14 cellular contexts compared by ENCODE assay signal in genomic region chr7:100680589-100681271, GRCh38. TPM values are rescaled to one million over a fixed set of nuclear protein-coding genes. Genes with fewer than 3 reads are reported as not detected.
DNase-seq lines count a peak whose midpoint lies in the region; ATAC-seq and TF ChIP-seq lines count a peak whose summit lies in the region.
"Had no signal": no experiment of that assay in that cellular context is flagged by ENCODE, and none has a peak within 500 bp of the region (broad histone marks: within the 10 kb centered on the region; RNA-seq: fewer than 3 reads in every experiment).

No MANE protein-coding gene starts in this region.

- H3K27me3 ChIP-seq in SK-N-SH (ENCODE audit: insufficient read depth) (no peaks in the 10 kb centered on the region), Panc1 (ENCODE audit: control insufficient read depth, insufficient read depth, low read length) (no peaks in the 10 kb centered on the region), right cardiac atrium (ENCODE audit: control insufficient read depth, insufficient read depth) (no peaks in the 10 kb centered on the region), stomach (no peaks in the 10 kb centered on the region)

- no peak overlapping the region for H2AFZ ChIP-seq in SK-N-SH (ENCODE audit: low read depth)

- intact Hi-C loops in Panc1 (cut with micrococcal nuclease; ENCODE audit: unreplicated experiment) (loop anchor here (10.0 kb wide), 1 partner anchor 46 kb away; no protein-coding TSS in a partner anchor), right cardiac atrium (cut with DNase I) (loop anchor here in 2 of 4 donors (10.0 kb wide), 4 partner anchors 76 to 216 kb away; partner anchors contain the start of genes PCOLCE (in 1 of the 2), SPACDR (in 1 of the 2) and TSC22D4 (in 1 of the 2)), stomach (cut with DNase I; ENCODE audit: low total_unique reads) (no loop called here)

- BruUV-seq in Panc1 (replicated peaks; lab: Mats Ljungman, UMichigan): TSS peak; percentile 70

- H4K20me1 ChIP-seq in SK-N-SH (ENCODE audit: insufficient read depth): peaks cover 56% of the 10 kb centered on the region

- in situ Hi-C loops in Panc1 (cut with HindIII; ENCODE audit: low pct_unique_long_range_greater_than_20kb, low sequenced_read_pairs): no loop called here

- TF ChIP-seq EP300 in SK-N-SH (IDR thresholded peaks at IDR 0.05; ENCODE audit: borderline replicate concordance in 1 of 2, low read depth in 1 of 2, low read length in 1 of 2) (no peak), stomach (IDR thresholded peaks at IDR 0.05) (no peak)

- POLR2A ChIA-PET in SK-N-SH (lab: Yijun Ruan, JAX) (interaction anchor here (0.5 to 3.5 kb wide), 8 partner anchors 10 to 192 kb away, joined by 3 to 14 read pairs (median 4); partner anchors contain the start of genes ACTL6B, GIGYF1 and MOSPD3), Panc1 (lab: Charles Lee) (interaction anchor here (0.5 to 0.7 kb wide), 2 partner anchors 27 to 211 kb away, joined by 3 to 6 read pairs; no protein-coding TSS in a partner anchor)

- peaks cover 28% of the 10 kb centered on the region for H3K79me2 ChIP-seq in SK-N-SH (ENCODE audit: insufficient read depth)

- no peak for TF ChIP-seq POLR2A in stomach (IDR thresholded peaks at IDR 0.05)

- no peak for ATAC-seq in SK-N-SH treated with all-trans-retinoic acid at 6 μM for 48 hours
- peak; percentile 35; the same call in 1 of the 2 replicates for ATAC-seq in Panc1
- ATAC-seq in right cardiac atrium: peak in 1 of 2 donors; percentile 1
- ATAC-seq in GM19035 (IDR thresholded peaks at IDR 0.05; ENCODE audit: unreplicated experiment): no peak
- no peak for ATAC-seq in GM18858 (IDR thresholded peaks at IDR 0.05; ENCODE audit: unreplicated experiment)

- H3K9me3 ChIP-seq in SK-N-SH (no peaks in the 10 kb centered on the region), Panc1 (ENCODE audit: control insufficient read depth, insufficient read depth, low read depth, low read length) (no peaks in the 10 kb centered on the region), right cardiac atrium (ENCODE audit: control insufficient read depth, low read length) (no peaks in the 10 kb centered on the region), stomach (no peaks in the 10 kb centered on the region)
- H3K9me3 ChIP-seq: A549 had no signal

- H3K36me3 ChIP-seq in SK-N-SH (replicated peaks in 1 of 2; ENCODE audit: control insufficient read depth in 1 of 2, insufficient read depth in 2 of 2, low read length in 1 of 2): peaks cover 37 to 91% of the 10 kb centered on the region in 2 experiments
- H3K36me3 ChIP-seq in Panc1 (ENCODE audit: control insufficient read depth, insufficient read depth, low read length): no peaks in the 10 kb centered on the region; the same call in 1 of the 2 replicates
- peaks cover 72 to 95% (median 92%) of the 10 kb centered on the region in 4 donors for H3K36me3 ChIP-seq in stomach

- H3K4me1 ChIP-seq in SK-N-SH (ENCODE audit: control insufficient read depth in 1 of 2, insufficient read depth in 2 of 2, low read depth in 1 of 2, low read length in 1 of 2) (peaks cover 0 to 35% of the 10 kb centered on the region in 2 experiments; a peak in 1 of 4 replicates), Panc1 (ENCODE audit: control insufficient read depth, insufficient read depth, low read length) (peaks cover 57% of the 10 kb centered on the region), right cardiac atrium (ENCODE audit: control insufficient read depth, insufficient read depth, low read length) (peaks cover 2% of the 10 kb centered on the region), stomach (peaks cover 9 to 51% (median 36%) of the 10 kb centered on the region in 4 donors)

- H3K4me2 ChIP-seq in SK-N-SH: no peak overlapping the region
- H3K4me2 ChIP-seq: A549 had no signal

- no peak overlapping the region for H3K4me3 ChIP-seq in SK-N-SH (ENCODE audit: low read depth in 2 of 2, low read length in 1 of 2)
- no peak overlapping the region for H3K4me3 ChIP-seq in Panc1 (ENCODE audit: low read depth in 2 of 2, low read length in 2 of 2)
- no peak overlapping the region for H3K4me3 ChIP-seq in right cardiac atrium (ENCODE audit: low read length)
- no peak overlapping the region for H3K4me3 ChIP-seq in stomach
- H3K4me3 ChIP-seq: A549 had no signal

- no peak overlapping the region for H3K9ac ChIP-seq in SK-N-SH

- H3K27ac ChIP-seq in SK-N-SH (ENCODE audit: low read depth in 2 of 2, low read length in 1 of 2) (peak overlapping the region; percentile 2 to 9; a peak in 1 of 4 replicates), Panc1 (ENCODE audit: low read length) (peak overlapping the region; percentile 75; the same call in 1 of the 2 replicates), right cardiac atrium (ENCODE audit: low read length) (peak overlapping the region; percentile 28), stomach (peak overlapping the region in 4 of 5 donors; percentile 49 to 75 (median 68))

- TF ChIP-seq CTCF in SK-N-SH (IDR thresholded peaks at IDR 0.05): no peak
- no peak for TF ChIP-seq CTCF in Panc1 (IDR thresholded peaks at IDR 0.05)
- TF ChIP-seq CTCF in stomach (IDR thresholded peaks at IDR 0.05): no peak

- peaks cover 61% of the 10 kb centered on the region for H3F3A ChIP-seq in SK-N-SH (replicated peaks; ENCODE audit: insufficient read depth)

- no peaks in the 10 kb centered on the region for H3K9me2 ChIP-seq in SK-N-SH

- 97% methylated on average over 8 of the region's 17 CpGs for whole genome bisulfite sequencing in SK-N-SH (ENCODE audit: low lambda C conversion rate)
- WGBS in right cardiac atrium: 79% methylated on average over 17 of the region's 17 CpGs
- 78 to 82% (median 80%) methylated on average over 17 of the region's 17 CpGs for WGBS in stomach, 5 donors

- DNase-seq in SK-N-SH (peak; percentile 50), Panc1 (ENCODE audit: low read depth, low spot score) (no peak), right cardiac atrium (peak in 2 of 3 donors; percentile 71 to 76), stomach (no peak), NCI-H748 (lab: John Stamatoyannopoulos, UW; ENCODE audit: unreplicated experiment) (no peak)
- DNase-seq: effector CD8-positive, alpha-beta T cell; HFFc6; NCI-H1092 had no signal

- TF ChIP-seq RAD21 in SK-N-SH (IDR thresholded peaks at IDR 0.05; ENCODE audit: low read length): no peak

- CTCF ChIA-PET in SK-N-SH (lab: Yijun Ruan, JAX) (interaction anchor here (0.8 to 10.5 kb wide), 11 partner anchors 12 to 198 kb away, joined by 3 to 227 read pairs (median 5); partner anchors contain the start of genes ACTL6B, FBXO24, GIGYF1 and LRCH4), Panc1 (lab: Charles Lee) (interaction anchor here (0.7 to 1.4 kb wide), 3 partner anchors 11 to 68 kb away, joined by 3 to 8 read pairs (median 5); no protein-coding TSS in a partner anchor)

TF ChIP-seq in SK-N-SH, 30 proteins besides CTCF, POLR2A, EP300 and RAD21 (continues in another document):
- TF ChIP-seq POLR2AphosphoS5 (IDR thresholded peaks at IDR 0.05; ENCODE audit: low read depth, low read length) (peak; percentile 38; the same call in 1 of the 2 replicates), RXRA (IDR thresholded peaks at IDR 0.05; ENCODE audit: borderline replicate concordance, low read depth) (no peak)

RNA-seq across cellular contexts. Expression of gene GNB2, which starts 7.2 kb away (rescaled TPM):
- 276 and 398 TPM in 2 replicates for polyA plus RNA-seq in SK-N-SH (2012; rRNA removed)
- 195 and 393 TPM in 2 replicates for polyA plus RNA-seq in SK-N-SH (2012; cell fraction: cytosol; rRNA removed)
- 231 and 304 TPM in 2 replicates for polyA plus RNA-seq in SK-N-SH (2012; cell fraction: nucleus; rRNA removed)
- total RNA-seq in Panc1 (2021; ENCODE audit: unreplicated experiment): 289 TPM
- polyA plus RNA-seq in Panc1 (2012; ENCODE audit: insufficient read length): 485 TPM
- 100 to 1,000 TPM; 128 to 160 (median 132) TPM for total RNA-seq in right cardiac atrium
- 115 TPM for polyA plus RNA-seq in right cardiac atrium
- 100 to 1,000 TPM in 3 of 5 donors, 10 to 100 TPM in 2; 52.9 to 290 (median 152) TPM for total RNA-seq in stomach
- polyA plus RNA-seq in stomach: 100 to 1,000 TPM; 147 to 219 (median 169) TPM

RNA-seq across cellular contexts. Expression of gene GIGYF1, which starts 13.3 kb away (rescaled TPM):
- polyA plus RNA-seq in SK-N-SH (2012; rRNA removed) (17.4 and 19.4 TPM in 2 replicates), right cardiac atrium (26.2 TPM), stomach (10 to 100 TPM; 10.5 to 19.9 (median 19.7) TPM)
- 3.3 and 5.9 TPM in 2 replicates for polyA plus RNA-seq in SK-N-SH (2012; cell fraction: cytosol; rRNA removed)
- 99.4 and 118 TPM in 2 replicates for polyA plus RNA-seq in SK-N-SH (2012; cell fraction: nucleus; rRNA removed)
- total RNA-seq in Panc1 (2021; ENCODE audit: unreplicated experiment) (52.6 TPM), right cardiac atrium (10 to 100 TPM; 26.7 to 39.6 (median 32.7) TPM), stomach (100 to 1,000 TPM in 1 of 5 donors, 10 to 100 TPM in 4; 27.9 to 127 (median 87.9) TPM)
- polyA plus RNA-seq in Panc1 (2012; ENCODE audit: insufficient read length): 39.7 TPM

RNA-seq across cellular contexts. Expression of gene ACTL6B, which starts 24.5 kb away (rescaled TPM):
- 0.67 and 0.93 TPM in 2 replicates for polyA plus RNA-seq in SK-N-SH (2012; rRNA removed)
- 1.2 and 2.0 TPM in 2 replicates for polyA plus RNA-seq in SK-N-SH (2012; cell fraction: cytosol; rRNA removed)
- polyA plus RNA-seq in SK-N-SH (2012; cell fraction: nucleus; rRNA removed): 1.3 and 2.2 TPM in 2 replicates
- not detected for total RNA-seq in Panc1 (2021; ENCODE audit: unreplicated experiment)
- polyA plus RNA-seq in Panc1 (2012; ENCODE audit: insufficient read length): not detected
- not detected for total RNA-seq in right cardiac atrium
- polyA plus RNA-seq in right cardiac atrium: not detected
- total RNA-seq in stomach: under 1 TPM in 2 of 5 donors, not detected in 3; 0.37 to 0.43 TPM
- polyA plus RNA-seq in stomach: 1 to 10 TPM in 2 of 3 donors, under 1 TPM in 1; 0.25 to 1.4 (median 1.2) TPM
- total RNA-seq: HFFc6, OCI-LY7, omental fat pad had no signal
- polyA plus RNA-seq: A549 had no signal

RNA-seq across cellular contexts. Expression of gene POP7, which starts 25.2 kb away (rescaled TPM):
- polyA plus RNA-seq in SK-N-SH (2012; rRNA removed): 63.8 and 81.8 TPM in 2 replicates
- 46.0 and 60.0 TPM in 2 replicates for polyA plus RNA-seq in SK-N-SH (2012; cell fraction: cytosol; rRNA removed)
- 30.7 and 40.4 TPM in 2 replicates for polyA plus RNA-seq in SK-N-SH (2012; cell fraction: nucleus; rRNA removed)
- 52.3 TPM for total RNA-seq in Panc1 (2021; ENCODE audit: unreplicated experiment)
- 79.3 TPM for polyA plus RNA-seq in Panc1 (2012; ENCODE audit: insufficient read length)
- 10 to 100 TPM; 21.4 to 26.4 (median 24.2) TPM for total RNA-seq in right cardiac atrium
- polyA plus RNA-seq in right cardiac atrium: 37.2 TPM
- 10 to 100 TPM in 4 of 5 donors, not detected in 1; 23.3 to 70.1 (median 38.3) TPM for total RNA-seq in stomach
- polyA plus RNA-seq in stomach: 10 to 100 TPM; 38.1 to 45.2 (median 39.0) TPM

RNA-seq across cellular contexts. Expression of gene TFR2, which starts 39.4 kb away (rescaled TPM):
- polyA plus RNA-seq in SK-N-SH (2012; rRNA removed) (0.30 and 0.32 TPM in 2 replicates), right cardiac atrium (0.14 TPM), stomach (1 to 10 TPM; 1.7 to 5.1 (median 3.1) TPM)
- 0.13 and 0.33 TPM in 2 replicates for polyA plus RNA-seq in SK-N-SH (2012; cell fraction: cytosol; rRNA removed)
- 1.5 TPM in 2 replicates for polyA plus RNA-seq in SK-N-SH (2012; cell fraction: nucleus; rRNA removed)
- total RNA-seq in Panc1 (2021; ENCODE audit: unreplicated experiment) (9.1 TPM), right cardiac atrium (under 1 TPM in 3 of 4 donors, not detected in 1; 0.25 to 0.41 (median 0.26) TPM), stomach (10 to 100 TPM in 1 of 5 donors, 1 to 10 TPM in 3, not detected in 1; 1.2 to 11.6 (median 3.3) TPM)
- 10.8 TPM for polyA plus RNA-seq in Panc1 (2012; ENCODE audit: insufficient read length)

Comparison
In these comparisons a context has a peak if more than half of its experiments do, and no peak if none do; other contexts are left out.
1. DNase-seq: peak in SK-N-SH (single experiment) and right cardiac atrium (2 of 3); none in Panc1 (single experiment), stomach (single experiment) and NCI-H748 (single experiment).
2. H3K27ac ChIP-seq: peak in every context shown above with its lines; median percentile 75 in Panc1; 68 in stomach; 28 in right cardiac atrium; 6 in SK-N-SH.